Comparison of ENCODE assay signal across 2 cellular contexts in the genomic region with DNA sequence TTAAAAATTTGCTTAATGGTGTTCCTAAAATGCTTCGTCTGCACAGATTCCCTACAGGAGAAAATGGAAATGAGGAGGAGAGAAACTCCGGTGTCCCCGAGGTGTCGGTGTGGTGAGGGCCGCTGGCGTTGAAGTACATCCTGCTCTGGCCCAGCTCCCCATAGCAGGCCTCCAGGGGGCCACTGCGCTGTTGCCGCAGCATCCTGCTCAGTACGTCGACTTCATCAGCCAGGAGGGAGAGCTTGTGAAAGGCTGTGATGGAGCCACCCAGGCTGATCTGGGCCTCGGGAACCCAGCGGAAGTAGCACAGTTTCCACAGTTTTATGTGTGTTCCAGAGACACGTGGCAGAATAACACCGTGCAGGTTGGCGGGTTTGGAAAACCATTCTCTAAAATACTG.
TF ChIP-seq lines count a peak whose summit lies in the region.

No MANE protein-coding gene starts in this region.

TF ChIP-seq in GM23338, 12 proteins besides CTCF, POLR2A, EP300 and RAD21:
- TF ChIP-seq EZH2 (IDR thresholded peaks at IDR 0.05; ENCODE audit: low read depth, unreplicated experiment), result no peak
- TF ChIP-seq ZNF331 (CRISPR knock-in tag; IDR thresholded peaks at IDR 0.05; ENCODE audit: low read depth), result no peak
- TF ChIP-seq POLR2AphosphoS5 (IDR thresholded peaks at IDR 0.05; ENCODE audit: low read depth), result no peak
- no peak for TF ChIP-seq NANOG (IDR thresholded peaks at IDR 0.05; ENCODE audit: borderline replicate concordance)
- TF ChIP-seq, protein P1, sequence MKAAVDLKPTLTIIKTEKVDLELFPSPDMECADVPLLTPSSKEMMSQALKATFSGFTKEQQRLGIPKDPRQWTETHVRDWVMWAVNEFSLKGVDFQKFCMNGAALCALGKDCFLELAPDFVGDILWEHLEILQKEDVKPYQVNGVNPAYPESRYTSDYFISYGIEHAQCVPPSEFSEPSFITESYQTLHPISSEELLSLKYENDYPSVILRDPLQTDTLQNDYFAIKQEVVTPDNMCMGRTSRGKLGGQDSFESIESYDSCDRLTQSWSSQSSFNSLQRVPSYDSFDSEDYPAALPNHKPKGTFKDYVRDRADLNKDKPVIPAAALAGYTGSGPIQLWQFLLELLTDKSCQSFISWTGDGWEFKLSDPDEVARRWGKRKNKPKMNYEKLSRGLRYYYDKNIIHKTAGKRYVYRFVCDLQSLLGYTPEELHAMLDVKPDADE (IDR thresholded peaks at IDR 0.05), result no peak
- no peak for TF ChIP-seq STAT1 (IDR thresholded peaks at IDR 0.05; ENCODE audit: unreplicated experiment)
- TF ChIP-seq JUNB (IDR thresholded peaks at IDR 0.05; ENCODE audit: unreplicated experiment), result no peak
- no peak for TF ChIP-seq REST (IDR thresholded peaks at IDR 0.05; ENCODE audit: unreplicated experiment)
- no peak for TF ChIP-seq EZH2phosphoT487 (IDR thresholded peaks at IDR 0.05; ENCODE audit: unreplicated experiment)

TF ChIP-seq in H1, 55 proteins besides CTCF, POLR2A, EP300 and RAD21:
- TF ChIP-seq KDM4A (IDR thresholded peaks at IDR 0.05; ENCODE audit: low read depth, low read length, severe bottlenecking) (no peak), TAF1 (IDR thresholded peaks at IDR 0.05; ENCODE audit: low read depth, low read length) (no peak), POLR2AphosphoS5 (IDR thresholded peaks at IDR 0.05; ENCODE audit: low read depth, low read length) (no peak), YY1 (IDR thresholded peaks at IDR 0.05; ENCODE audit: low read depth, low read length) (no peak), SAP30 (IDR thresholded peaks at IDR 0.05; ENCODE audit: insufficient read depth, insufficient replicate concordance, low read length) (no peak), RBBP5 (IDR thresholded peaks at IDR 0.05; ENCODE audit: borderline replicate concordance, low read depth, low read length) (no peak), RNF2 (IDR thresholded peaks at IDR 0.05; ENCODE audit: borderline replicate concordance, low read depth, low read length, missing control alignments, poor library complexity, severe bottlenecking) (no peak), SIRT6 (IDR thresholded peaks at IDR 0.05; ENCODE audit: low read length) (no peak), ZNF274 (IDR thresholded peaks at IDR 0.05; ENCODE audit: borderline replicate concordance, extremely low read depth, low read length) (no peak), PHF8 (conservative IDR thresholded peaks at IDR 0.05; ENCODE audit: low read depth, low read length) (no peak), E2F6 (IDR thresholded peaks at IDR 0.05) (no peak), FOSL1 (IDR thresholded peaks at IDR 0.05; ENCODE audit: insufficient read depth, low read depth, low read length) (no peak), TEAD4 (IDR thresholded peaks at IDR 0.05; ENCODE audit: low read depth, low read length) (no peak), POU5F1 (IDR thresholded peaks at IDR 0.05; ENCODE audit: low read depth, low read length) (no peak)
- TF ChIP-seq, protein P2, sequence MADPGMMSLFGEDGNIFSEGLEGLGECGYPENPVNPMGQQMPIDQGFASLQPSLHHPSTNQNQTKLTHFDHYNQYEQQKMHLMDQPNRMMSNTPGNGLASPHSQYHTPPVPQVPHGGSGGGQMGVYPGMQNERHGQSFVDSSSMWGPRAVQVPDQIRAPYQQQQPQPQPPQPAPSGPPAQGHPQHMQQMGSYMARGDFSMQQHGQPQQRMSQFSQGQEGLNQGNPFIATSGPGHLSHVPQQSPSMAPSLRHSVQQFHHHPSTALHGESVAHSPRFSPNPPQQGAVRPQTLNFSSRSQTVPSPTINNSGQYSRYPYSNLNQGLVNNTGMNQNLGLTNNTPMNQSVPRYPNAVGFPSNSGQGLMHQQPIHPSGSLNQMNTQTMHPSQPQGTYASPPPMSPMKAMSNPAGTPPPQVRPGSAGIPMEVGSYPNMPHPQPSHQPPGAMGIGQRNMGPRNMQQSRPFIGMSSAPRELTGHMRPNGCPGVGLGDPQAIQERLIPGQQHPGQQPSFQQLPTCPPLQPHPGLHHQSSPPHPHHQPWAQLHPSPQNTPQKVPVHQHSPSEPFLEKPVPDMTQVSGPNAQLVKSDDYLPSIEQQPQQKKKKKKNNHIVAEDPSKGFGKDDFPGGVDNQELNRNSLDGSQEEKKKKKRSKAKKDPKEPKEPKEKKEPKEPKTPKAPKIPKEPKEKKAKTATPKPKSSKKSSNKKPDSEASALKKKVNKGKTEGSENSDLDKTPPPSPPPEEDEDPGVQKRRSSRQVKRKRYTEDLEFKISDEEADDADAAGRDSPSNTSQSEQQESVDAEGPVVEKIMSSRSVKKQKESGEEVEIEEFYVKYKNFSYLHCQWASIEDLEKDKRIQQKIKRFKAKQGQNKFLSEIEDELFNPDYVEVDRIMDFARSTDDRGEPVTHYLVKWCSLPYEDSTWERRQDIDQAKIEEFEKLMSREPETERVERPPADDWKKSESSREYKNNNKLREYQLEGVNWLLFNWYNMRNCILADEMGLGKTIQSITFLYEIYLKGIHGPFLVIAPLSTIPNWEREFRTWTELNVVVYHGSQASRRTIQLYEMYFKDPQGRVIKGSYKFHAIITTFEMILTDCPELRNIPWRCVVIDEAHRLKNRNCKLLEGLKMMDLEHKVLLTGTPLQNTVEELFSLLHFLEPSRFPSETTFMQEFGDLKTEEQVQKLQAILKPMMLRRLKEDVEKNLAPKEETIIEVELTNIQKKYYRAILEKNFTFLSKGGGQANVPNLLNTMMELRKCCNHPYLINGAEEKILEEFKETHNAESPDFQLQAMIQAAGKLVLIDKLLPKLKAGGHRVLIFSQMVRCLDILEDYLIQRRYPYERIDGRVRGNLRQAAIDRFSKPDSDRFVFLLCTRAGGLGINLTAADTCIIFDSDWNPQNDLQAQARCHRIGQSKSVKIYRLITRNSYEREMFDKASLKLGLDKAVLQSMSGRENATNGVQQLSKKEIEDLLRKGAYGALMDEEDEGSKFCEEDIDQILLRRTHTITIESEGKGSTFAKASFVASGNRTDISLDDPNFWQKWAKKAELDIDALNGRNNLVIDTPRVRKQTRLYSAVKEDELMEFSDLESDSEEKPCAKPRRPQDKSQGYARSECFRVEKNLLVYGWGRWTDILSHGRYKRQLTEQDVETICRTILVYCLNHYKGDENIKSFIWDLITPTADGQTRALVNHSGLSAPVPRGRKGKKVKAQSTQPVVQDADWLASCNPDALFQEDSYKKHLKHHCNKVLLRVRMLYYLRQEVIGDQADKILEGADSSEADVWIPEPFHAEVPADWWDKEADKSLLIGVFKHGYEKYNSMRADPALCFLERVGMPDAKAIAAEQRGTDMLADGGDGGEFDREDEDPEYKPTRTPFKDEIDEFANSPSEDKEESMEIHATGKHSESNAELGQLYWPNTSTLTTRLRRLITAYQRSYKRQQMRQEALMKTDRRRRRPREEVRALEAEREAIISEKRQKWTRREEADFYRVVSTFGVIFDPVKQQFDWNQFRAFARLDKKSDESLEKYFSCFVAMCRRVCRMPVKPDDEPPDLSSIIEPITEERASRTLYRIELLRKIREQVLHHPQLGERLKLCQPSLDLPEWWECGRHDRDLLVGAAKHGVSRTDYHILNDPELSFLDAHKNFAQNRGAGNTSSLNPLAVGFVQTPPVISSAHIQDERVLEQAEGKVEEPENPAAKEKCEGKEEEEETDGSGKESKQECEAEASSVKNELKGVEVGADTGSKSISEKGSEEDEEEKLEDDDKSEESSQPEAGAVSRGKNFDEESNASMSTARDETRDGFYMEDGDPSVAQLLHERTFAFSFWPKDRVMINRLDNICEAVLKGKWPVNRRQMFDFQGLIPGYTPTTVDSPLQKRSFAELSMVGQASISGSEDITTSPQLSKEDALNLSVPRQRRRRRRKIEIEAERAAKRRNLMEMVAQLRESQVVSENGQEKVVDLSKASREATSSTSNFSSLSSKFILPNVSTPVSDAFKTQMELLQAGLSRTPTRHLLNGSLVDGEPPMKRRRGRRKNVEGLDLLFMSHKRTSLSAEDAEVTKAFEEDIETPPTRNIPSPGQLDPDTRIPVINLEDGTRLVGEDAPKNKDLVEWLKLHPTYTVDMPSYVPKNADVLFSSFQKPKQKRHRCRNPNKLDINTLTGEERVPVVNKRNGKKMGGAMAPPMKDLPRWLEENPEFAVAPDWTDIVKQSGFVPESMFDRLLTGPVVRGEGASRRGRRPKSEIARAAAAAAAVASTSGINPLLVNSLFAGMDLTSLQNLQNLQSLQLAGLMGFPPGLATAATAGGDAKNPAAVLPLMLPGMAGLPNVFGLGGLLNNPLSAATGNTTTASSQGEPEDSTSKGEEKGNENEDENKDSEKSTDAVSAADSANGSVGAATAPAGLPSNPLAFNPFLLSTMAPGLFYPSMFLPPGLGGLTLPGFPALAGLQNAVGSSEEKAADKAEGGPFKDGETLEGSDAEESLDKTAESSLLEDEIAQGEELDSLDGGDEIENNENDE (IDR thresholded peaks at IDR 0.05; ENCODE audit: insufficient replicate concordance, low read length), result no peak
- TF ChIP-seq, protein P3, sequence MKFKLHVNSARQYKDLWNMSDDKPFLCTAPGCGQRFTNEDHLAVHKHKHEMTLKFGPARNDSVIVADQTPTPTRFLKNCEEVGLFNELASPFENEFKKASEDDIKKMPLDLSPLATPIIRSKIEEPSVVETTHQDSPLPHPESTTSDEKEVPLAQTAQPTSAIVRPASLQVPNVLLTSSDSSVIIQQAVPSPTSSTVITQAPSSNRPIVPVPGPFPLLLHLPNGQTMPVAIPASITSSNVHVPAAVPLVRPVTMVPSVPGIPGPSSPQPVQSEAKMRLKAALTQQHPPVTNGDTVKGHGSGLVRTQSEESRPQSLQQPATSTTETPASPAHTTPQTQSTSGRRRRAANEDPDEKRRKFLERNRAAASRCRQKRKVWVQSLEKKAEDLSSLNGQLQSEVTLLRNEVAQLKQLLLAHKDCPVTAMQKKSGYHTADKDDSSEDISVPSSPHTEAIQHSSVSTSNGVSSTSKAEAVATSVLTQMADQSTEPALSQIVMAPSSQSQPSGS (IDR thresholded peaks at IDR 0.05; ENCODE audit: low read length), result no peak
TF ChIP-seq in H1: peak in this region for 0.
